8 cellular contexts compared by ENCODE assay signal in genomic region chr3:104275199-104275598, GRCh38.
"Had no signal": no experiment of that assay in that cellular context is flagged by ENCODE, and none has a peak within 500 bp of the region (broad histone marks: within the 10 kb centered on the region; RNA-seq: fewer than 3 reads in every experiment).

No MANE protein-coding gene starts in this region.

- ATAC-seq: GM12878 had no signal

- DNase-seq: GDM1, GF-D8 had no signal

- H3K4me3 ChIP-seq: GM12878 had no signal

- FAIRE-seq: G401.6, GM12878, GM12891, GM12892, GM18507, GM19239 had no signal
